ENCODE assay signal across 32 cellular contexts in genomic region chr13:77383097-77383496, GRCh38.
"Had no signal": no experiment of that assay in that cellular context is flagged by ENCODE, and none has a peak within 500 bp of the region (broad histone marks: within the 10 kb centered on the region; RNA-seq: fewer than 3 reads in every experiment).

No MANE protein-coding gene starts in this region.

- H3K9ac ChIP-seq: KMS-11 had no signal

- H3K4me2 ChIP-seq: KMS-11 had no signal

- H3K4me3 Mint-ChIP-seq: activated CD4-positive, alpha-beta T cell treated with anti-CD3 and anti-CD28 coated beads for 36 hours; activated CD4-positive, alpha-beta T cell treated with anti-CD3 and anti-CD28 coated beads, Interleukin-2, amount 10 ng/mL, durations not matched to agents 7 days and 5 days; activated CD8-positive, alpha-beta T cell treated with anti-CD3 and anti-CD28 coated beads, Interleukin-2, amount 10 ng/mL, durations not matched to agents 7 days and 5 days; activated naive CD4-positive, alpha-beta T cell treated with anti-CD3 and anti-CD28 coated beads, Interleukin-2, amount 50 U/mL, for 24 hours; activated naive CD8-positive, alpha-beta T cell treated with anti-CD3 and anti-CD28 coated beads, Interleukin-2, amount 10 ng/mL, durations not matched to agents 7 days and 5 days; activated T-cell treated with anti-CD3 and anti-CD28 coated beads, Interleukin-2, amount 50 U/mL, for 24 hours; T-helper 1 cell treated with Interleukin-12 subunit alpha and Interleukin-12 subunit beta and Interleukin-4 antibody, amounts not matched to agents 30 μg/mL and 1 μg/mL, for 36 hours; T-helper 2 cell treated with Interferon-gamma antibody and Interleukin-4, amounts not matched to agents 5 μg/mL and 100 μg/mL, for 36 hours had no signal

- H3K4me1 Mint-ChIP-seq: activated CD4-positive, alpha-beta T cell treated with anti-CD3 and anti-CD28 coated beads for 36 hours; activated CD4-positive, alpha-beta T cell treated with anti-CD3 and anti-CD28 coated beads, Interleukin-2, amount 10 ng/mL, durations not matched to agents 7 days and 5 days; activated naive CD4-positive, alpha-beta T cell treated with anti-CD3 and anti-CD28 coated beads, Interleukin-2, amount 50 U/mL, for 24 hours had no signal

- H3K36me3 Mint-ChIP-seq: activated naive CD4-positive, alpha-beta T cell treated with anti-CD3 and anti-CD28 coated beads, Interleukin-2, amount 50 U/mL, for 24 hours had no signal

- H3K36me3 ChIP-seq: adrenal gland, brain microvascular endothelial cell, SJCRH30 had no signal

- ATAC-seq: activated CD4-positive, alpha-beta T cell treated with anti-CD3 and anti-CD28 coated beads for 36 hours; activated CD4-positive, CD25-positive, alpha-beta regulatory T cell treated with anti-CD3 and anti-CD28 coated beads, Interleukin-2, amount 50 U/mL, for 24 hours; activated CD8-positive, alpha-beta T cell treated with anti-CD3 and anti-CD28 coated beads, Interleukin-2, amount 10 ng/mL, durations not matched to agents 7 days and 5 days; Panc1 had no signal

- H3K4me1 ChIP-seq: adrenal gland, SJCRH30 had no signal

- H3K9me3 Mint-ChIP-seq: activated CD4-positive, alpha-beta T cell treated with anti-CD3 and anti-CD28 coated beads, Interleukin-2, amount 10 ng/mL, durations not matched to agents 7 days and 5 days; activated naive CD4-positive, alpha-beta T cell treated with anti-CD3 and anti-CD28 coated beads, Interleukin-2, amount 50 U/mL, for 24 hours; activated naive CD8-positive, alpha-beta T cell treated with anti-CD3 and anti-CD28 coated beads, Interleukin-2, amount 10 ng/mL, durations not matched to agents 7 days and 5 days; activated T-cell treated with anti-CD3 and anti-CD28 coated beads, Interleukin-2, amount 50 U/mL, for 24 hours; activated T-helper 2 cell treated with anti-CD3 and anti-CD28 coated beads, Interferon-gamma antibody, Interleukin-2, Interleukin-4, amounts not matched to agents 10 μg/mL and 5 μg/mL and 100 μg/mL, durations not matched to agents 14 hours and 24 hours and 36 hours; T-helper 1 cell treated with Interleukin-12 subunit alpha and Interleukin-12 subunit beta and Interleukin-4 antibody, amounts not matched to agents 30 μg/mL and 1 μg/mL, for 36 hours; T-helper 2 cell treated with Interferon-gamma antibody and Interleukin-4, amounts not matched to agents 5 μg/mL and 100 μg/mL, for 36 hours had no signal

- H3K27ac ChIP-seq: adrenal gland, brain microvascular endothelial cell, KMS-11, SJCRH30, SK-N-MC had no signal

- H3K27me3 ChIP-seq: adrenal gland, brain microvascular endothelial cell, SJCRH30 had no signal

- H3K4me3 ChIP-seq: adrenal gland, SJCRH30, SK-N-MC had no signal

- H3K9me3 ChIP-seq: adrenal gland, SJCRH30 had no signal

- H3K27me3 Mint-ChIP-seq: activated CD4-positive, alpha-beta T cell treated with anti-CD3 and anti-CD28 coated beads for 36 hours; activated T-cell treated with anti-CD3 and anti-CD28 coated beads, Interleukin-2, amount 50 U/mL, for 24 hours had no signal

- H3K27ac Mint-ChIP-seq: activated CD4-positive, alpha-beta T cell treated with anti-CD3 and anti-CD28 coated beads for 36 hours; activated CD4-positive, alpha-beta T cell treated with anti-CD3 and anti-CD28 coated beads, Interleukin-2, amount 10 ng/mL, durations not matched to agents 7 days and 5 days; activated CD8-positive, alpha-beta T cell treated with anti-CD3 and anti-CD28 coated beads, Interleukin-2, amount 10 ng/mL, durations not matched to agents 7 days and 5 days; activated naive CD4-positive, alpha-beta T cell treated with anti-CD3 and anti-CD28 coated beads, Interleukin-2, amount 50 U/mL, for 24 hours; activated naive CD8-positive, alpha-beta T cell treated with anti-CD3 and anti-CD28 coated beads, Interleukin-2, amount 10 ng/mL, durations not matched to agents 7 days and 5 days; activated T-cell treated with anti-CD3 and anti-CD28 coated beads, Interleukin-2, amount 50 U/mL, for 24 hours; activated T-helper 2 cell treated with anti-CD3 and anti-CD28 coated beads, Interferon-gamma antibody, Interleukin-2, Interleukin-4, amounts not matched to agents 10 μg/mL and 5 μg/mL and 100 μg/mL, durations not matched to agents 14 hours and 24 hours and 36 hours; T-helper 1 cell treated with Interleukin-12 subunit alpha and Interleukin-12 subunit beta and Interleukin-4 antibody, amounts not matched to agents 30 μg/mL and 1 μg/mL, for 36 hours; T-helper 2 cell treated with Interferon-gamma antibody and Interleukin-4, amounts not matched to agents 5 μg/mL and 100 μg/mL, for 36 hours had no signal

- DNase-seq: activated CD4-positive, alpha-beta T cell treated with anti-CD3 and anti-CD28 coated beads for 36 hours; activated CD4-positive, alpha-beta T cell treated with anti-CD3 and anti-CD28 coated beads, Interleukin-2, amount 10 ng/mL, durations not matched to agents 7 days and 5 days; activated CD4-positive, alpha-beta T cell treated with anti-CD3 and anti-CD28 coated beads, Interleukin-2, amount 50 U/mL, for 48 hours; activated CD8-positive, alpha-beta T cell treated with anti-CD3 and anti-CD28 coated beads, Interleukin-2, amount 10 ng/mL, durations not matched to agents 7 days and 5 days; activated gamma-delta T cell; activated naive CD4-positive, alpha-beta T cell treated with Interleukin-2 at 50 U/mL for 16 hours; activated naive CD8-positive, alpha-beta T cell treated with anti-CD3 and anti-CD28 coated beads, Interleukin-2, amount 10 ng/mL, durations not matched to agents 7 days and 5 days; activated T-cell treated with anti-CD3 and anti-CD28 coated beads, Interleukin-2, amount 50 U/mL, for 24 hours; adrenal gland; anterior cingulate cortex; brain microvascular endothelial cell; central memory CD4-positive, alpha-beta T cell; MM.1S; NCI-H1092 treated with DMSO at 0.1 percent for 48 hours; NCI-H1417; NCI-H146; NCI-H187 treated with DMSO at 0.1 percent for 48 hours; NCI-H2081; NCI-H226; NCI-H446 treated with DMSO at 0.1 percent for 48 hours; NCI-H524; NCI-H69; SHP77; SJCRH30 had no signal
